1 cellular context compared by ENCODE assay signal in the genomic region with DNA sequence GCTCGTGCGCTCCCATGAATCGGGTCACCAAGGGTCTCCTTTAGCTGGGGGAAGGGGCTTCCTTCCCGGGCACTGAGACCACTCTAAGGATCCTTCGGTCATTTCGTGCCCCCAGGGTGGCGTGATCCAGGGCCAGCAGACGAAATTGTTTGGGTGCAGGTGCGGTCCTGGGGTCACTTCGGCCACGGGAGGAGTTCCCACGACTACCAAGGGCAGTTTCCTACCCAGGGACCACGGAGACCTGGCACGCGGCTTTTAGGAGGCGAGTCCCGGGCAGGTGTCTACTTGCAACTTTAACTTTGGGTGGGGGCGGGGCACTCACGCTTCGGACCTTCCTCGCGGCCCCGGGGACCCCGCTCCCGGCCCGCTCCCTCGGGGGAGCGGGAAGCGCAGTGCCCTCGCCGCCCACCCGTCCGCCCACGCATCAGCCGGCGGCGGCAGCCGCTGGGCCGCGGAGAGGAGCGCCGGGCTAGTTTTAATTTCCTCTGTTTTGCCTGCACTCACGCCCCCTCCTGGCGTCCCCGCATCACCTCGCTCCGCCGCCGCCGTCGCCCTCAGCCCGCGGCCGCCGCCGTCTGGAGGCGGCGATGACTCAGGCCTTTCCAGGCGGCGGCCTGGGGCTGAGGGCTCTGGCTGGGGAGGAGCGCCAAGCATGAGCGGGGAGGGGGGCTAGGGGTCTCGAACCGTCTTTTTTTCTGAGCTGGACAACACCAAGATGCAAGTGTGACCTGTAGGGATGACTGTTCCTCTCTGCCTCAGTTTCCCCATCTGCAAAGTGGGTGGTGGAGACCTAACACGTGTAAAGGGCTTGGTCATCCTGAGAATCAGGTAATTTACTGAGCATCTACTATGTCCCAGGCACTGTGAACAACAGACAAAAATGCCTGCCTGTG.
A peak's percentile ranks its signal among the peaks of the same experiment; 100 is the strongest.
TF ChIP-seq lines count a peak whose summit lies in the region.

No MANE protein-coding gene starts in this region.

TF ChIP-seq in K562, 482 proteins besides CTCF, POLR2A, EP300 and RAD21 (continued from another document and continues in another):
- TF ChIP-seq HDGF (IDR thresholded peaks at IDR 0.05) = 0 out of 2 replicates have a peak, but pooled peaks have one; percentile 91
- peak; percentile 87 for TF ChIP-seq GATAD2B (IDR thresholded peaks at IDR 0.05; ENCODE audit: borderline replicate concordance)
- TF ChIP-seq, protein P1, sequence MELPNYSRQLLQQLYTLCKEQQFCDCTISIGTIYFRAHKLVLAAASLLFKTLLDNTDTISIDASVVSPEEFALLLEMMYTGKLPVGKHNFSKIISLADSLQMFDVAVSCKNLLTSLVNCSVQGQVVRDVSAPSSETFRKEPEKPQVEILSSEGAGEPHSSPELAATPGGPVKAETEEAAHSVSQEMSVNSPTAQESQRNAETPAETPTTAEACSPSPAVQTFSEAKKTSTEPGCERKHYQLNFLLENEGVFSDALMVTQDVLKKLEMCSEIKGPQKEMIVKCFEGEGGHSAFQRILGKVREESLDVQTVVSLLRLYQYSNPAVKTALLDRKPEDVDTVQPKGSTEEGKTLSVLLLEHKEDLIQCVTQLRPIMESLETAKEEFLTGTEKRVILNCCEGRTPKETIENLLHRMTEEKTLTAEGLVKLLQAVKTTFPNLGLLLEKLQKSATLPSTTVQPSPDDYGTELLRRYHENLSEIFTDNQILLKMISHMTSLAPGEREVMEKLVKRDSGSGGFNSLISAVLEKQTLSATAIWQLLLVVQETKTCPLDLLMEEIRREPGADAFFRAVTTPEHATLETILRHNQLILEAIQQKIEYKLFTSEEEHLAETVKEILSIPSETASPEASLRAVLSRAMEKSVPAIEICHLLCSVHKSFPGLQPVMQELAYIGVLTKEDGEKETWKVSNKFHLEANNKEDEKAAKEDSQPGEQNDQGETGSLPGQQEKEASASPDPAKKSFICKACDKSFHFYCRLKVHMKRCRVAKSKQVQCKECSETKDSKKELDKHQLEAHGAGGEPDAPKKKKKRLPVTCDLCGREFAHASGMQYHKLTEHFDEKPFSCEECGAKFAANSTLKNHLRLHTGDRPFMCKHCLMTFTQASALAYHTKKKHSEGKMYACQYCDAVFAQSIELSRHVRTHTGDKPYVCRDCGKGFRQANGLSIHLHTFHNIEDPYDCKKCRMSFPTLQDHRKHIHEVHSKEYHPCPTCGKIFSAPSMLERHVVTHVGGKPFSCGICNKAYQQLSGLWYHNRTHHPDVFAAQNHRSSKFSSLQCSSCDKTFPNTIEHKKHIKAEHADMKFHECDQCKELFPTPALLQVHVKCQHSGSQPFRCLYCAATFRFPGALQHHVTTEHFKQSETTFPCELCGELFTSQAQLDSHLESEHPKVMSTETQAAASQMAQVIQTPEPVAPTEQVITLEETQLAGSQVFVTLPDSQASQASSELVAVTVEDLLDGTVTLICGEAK (IDR thresholded peaks at IDR 0.05) = 0 out of 2 replicates have a peak, but pooled peaks have one; percentile 14
- TF ChIP-seq, protein P1 (CRISPR knock-in tag; IDR thresholded peaks at IDR 0.05) = no peak
- TF ChIP-seq HCFC1 (IDR thresholded peaks at IDR 0.05; ENCODE audit: low read depth, low read length) = peak; percentile 36; the same call in 1 of the 2 replicates
- no peak for TF ChIP-seq CLOCK (CRISPR knock-in tag; IDR thresholded peaks at IDR 0.05; ENCODE audit: borderline replicate concordance)
- peak; percentile 92 for TF ChIP-seq CXXC5 (CRISPR knock-in tag; IDR thresholded peaks at IDR 0.05)
- no peak for TF ChIP-seq HMG20A (CRISPR knock-in tag; conservative IDR thresholded peaks at IDR 0.05)
- 0 out of 2 replicates have a peak, but pooled peaks have one; percentile 32 for TF ChIP-seq SOX6 (IDR thresholded peaks at IDR 0.05)
- peak; percentile 99 for TF ChIP-seq BCOR (IDR thresholded peaks at IDR 0.05)
- peak; percentile 92 for TF ChIP-seq NFE2 (IDR thresholded peaks at IDR 0.05; ENCODE audit: low read depth)
- TF ChIP-seq CGGBP1 (CRISPR knock-in tag; IDR thresholded peaks at IDR 0.05) = peak; percentile 50; the same call in 1 of the 2 replicates
- TF ChIP-seq ATF1 (CRISPR knock-in tag; IDR thresholded peaks at IDR 0.05) = no peak
- peak; percentile 62 for TF ChIP-seq ATF1 (tag; IDR thresholded peaks at IDR 0.05)
- no peak for TF ChIP-seq PREB (CRISPR knock-in tag; IDR thresholded peaks at IDR 0.05)
- TF ChIP-seq MNT (conservative IDR thresholded peaks at IDR 0.05) = peak; percentile 25 to 66; a peak in 2 of 4 replicates
- no peak for TF ChIP-seq SIN3A (IDR thresholded peaks at IDR 0.05; ENCODE audit: borderline replicate concordance in 2 of 2, control insufficient read depth in 1 of 2, low read depth in 2 of 2, low read length in 2 of 2)
- TF ChIP-seq, protein P2, sequence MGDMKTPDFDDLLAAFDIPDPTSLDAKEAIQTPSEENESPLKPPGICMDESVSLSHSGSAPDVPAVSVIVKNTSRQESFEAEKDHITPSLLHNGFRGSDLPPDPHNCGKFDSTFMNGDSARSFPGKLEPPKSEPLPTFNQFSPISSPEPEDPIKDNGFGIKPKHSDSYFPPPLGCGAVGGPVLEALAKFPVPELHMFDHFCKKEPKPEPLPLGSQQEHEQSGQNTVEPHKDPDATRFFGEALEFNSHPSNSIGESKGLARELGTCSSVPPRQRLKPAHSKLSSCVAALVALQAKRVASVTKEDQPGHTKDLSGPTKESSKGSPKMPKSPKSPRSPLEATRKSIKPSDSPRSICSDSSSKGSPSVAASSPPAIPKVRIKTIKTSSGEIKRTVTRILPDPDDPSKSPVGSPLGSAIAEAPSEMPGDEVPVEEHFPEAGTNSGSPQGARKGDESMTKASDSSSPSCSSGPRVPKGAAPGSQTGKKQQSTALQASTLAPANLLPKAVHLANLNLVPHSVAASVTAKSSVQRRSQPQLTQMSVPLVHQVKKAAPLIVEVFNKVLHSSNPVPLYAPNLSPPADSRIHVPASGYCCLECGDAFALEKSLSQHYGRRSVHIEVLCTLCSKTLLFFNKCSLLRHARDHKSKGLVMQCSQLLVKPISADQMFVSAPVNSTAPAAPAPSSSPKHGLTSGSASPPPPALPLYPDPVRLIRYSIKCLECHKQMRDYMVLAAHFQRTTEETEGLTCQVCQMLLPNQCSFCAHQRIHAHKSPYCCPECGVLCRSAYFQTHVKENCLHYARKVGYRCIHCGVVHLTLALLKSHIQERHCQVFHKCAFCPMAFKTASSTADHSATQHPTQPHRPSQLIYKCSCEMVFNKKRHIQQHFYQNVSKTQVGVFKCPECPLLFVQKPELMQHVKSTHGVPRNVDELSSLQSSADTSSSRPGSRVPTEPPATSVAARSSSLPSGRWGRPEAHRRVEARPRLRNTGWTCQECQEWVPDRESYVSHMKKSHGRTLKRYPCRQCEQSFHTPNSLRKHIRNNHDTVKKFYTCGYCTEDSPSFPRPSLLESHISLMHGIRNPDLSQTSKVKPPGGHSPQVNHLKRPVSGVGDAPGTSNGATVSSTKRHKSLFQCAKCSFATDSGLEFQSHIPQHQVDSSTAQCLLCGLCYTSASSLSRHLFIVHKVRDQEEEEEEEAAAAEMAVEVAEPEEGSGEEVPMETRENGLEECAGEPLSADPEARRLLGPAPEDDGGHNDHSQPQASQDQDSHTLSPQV (IDR thresholded peaks at IDR 0.05) = peak; percentile 65
- TF ChIP-seq ARID1B (IDR thresholded peaks at IDR 0.05) = peak; percentile 61
- TF ChIP-seq, protein P3, sequence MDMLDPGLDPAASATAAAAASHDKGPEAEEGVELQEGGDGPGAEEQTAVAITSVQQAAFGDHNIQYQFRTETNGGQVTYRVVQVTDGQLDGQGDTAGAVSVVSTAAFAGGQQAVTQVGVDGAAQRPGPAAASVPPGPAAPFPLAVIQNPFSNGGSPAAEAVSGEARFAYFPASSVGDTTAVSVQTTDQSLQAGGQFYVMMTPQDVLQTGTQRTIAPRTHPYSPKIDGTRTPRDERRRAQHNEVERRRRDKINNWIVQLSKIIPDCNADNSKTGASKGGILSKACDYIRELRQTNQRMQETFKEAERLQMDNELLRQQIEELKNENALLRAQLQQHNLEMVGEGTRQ (CRISPR knock-in tag; IDR thresholded peaks at IDR 0.05) = no peak
- TF ChIP-seq OTX1 (CRISPR knock-in tag; IDR thresholded peaks at IDR 0.05) = peak; percentile 9; the same call in 1 of the 2 replicates
- peak; percentile 96 for TF ChIP-seq CCNT2 (IDR thresholded peaks at IDR 0.05; ENCODE audit: borderline replicate concordance, extremely low read depth, insufficient read length, low read depth, low read length)
- no peak for TF ChIP-seq TEAD2 (tag; IDR thresholded peaks at IDR 0.05)
- TF ChIP-seq SMARCA4 (IDR thresholded peaks at IDR 0.05) = peak; percentile 52; the same call in 1 of the 2 replicates
- TF ChIP-seq E2F5 (CRISPR knock-in tag; IDR thresholded peaks at IDR 0.05) = no peak
- no peak for TF ChIP-seq ZNF3 (CRISPR knock-in tag; IDR thresholded peaks at IDR 0.05)
- TF ChIP-seq ZSCAN32 (CRISPR knock-in tag; IDR thresholded peaks at IDR 0.05) = no peak
- peak; percentile 95 for TF ChIP-seq FIP1L1 (IDR thresholded peaks at IDR 0.05; ENCODE audit: low read depth, low read length, poor library complexity, severe bottlenecking)
- TF ChIP-seq NR4A1 (CRISPR knock-in tag; IDR thresholded peaks at IDR 0.05) = no peak
- 0 out of 2 replicates have a peak, but pooled peaks have one; percentile 47 for TF ChIP-seq NR4A1 (tag; IDR thresholded peaks at IDR 0.05)
- no peak for TF ChIP-seq FOS (IDR thresholded peaks at IDR 0.05; ENCODE audit: extremely low read depth, insufficient read length)
- 0 out of 2 replicates have a peak, but pooled peaks have one; percentile 8 for TF ChIP-seq ZKSCAN1 (IDR thresholded peaks at IDR 0.05; ENCODE audit: low read depth, low read length)
